ENCODE assay signal across 21 cellular contexts in the genomic region with DNA sequence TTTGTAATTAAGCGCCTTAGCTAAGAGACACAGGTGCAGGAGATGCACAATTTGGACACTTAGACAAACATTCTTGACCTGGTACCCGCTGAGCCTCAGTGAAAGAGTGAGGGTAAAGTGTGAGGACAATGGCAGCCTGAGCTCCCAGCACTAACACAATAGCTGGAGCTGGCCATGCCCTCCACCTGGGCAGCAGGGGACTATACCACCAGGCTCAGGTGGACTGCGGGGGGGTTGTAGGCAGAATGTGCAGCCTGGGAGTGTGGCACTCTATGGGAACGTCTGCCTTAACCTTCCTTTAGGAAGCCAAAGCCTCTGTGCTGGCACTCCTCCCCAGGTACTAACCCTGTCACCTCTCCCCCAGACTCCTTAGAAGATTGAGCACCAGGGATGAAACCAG. TPM values are rescaled to one million over a fixed set of nuclear protein-coding genes. Genes with fewer than 3 reads are reported as not detected.
DNase-seq lines count a peak whose midpoint lies in the region; ATAC-seq and TF ChIP-seq lines count a peak whose summit lies in the region.
"Had no signal": no experiment of that assay in that cellular context is flagged by ENCODE, and none has a peak within 500 bp of the region (broad histone marks: within the 10 kb centered on the region; RNA-seq: fewer than 3 reads in every experiment).

No MANE protein-coding gene starts in this region.

- H3K23ac ChIP-seq in trophoblast cell (ENCODE audit: low read length): peak overlapping the region; percentile 86

- no peak overlapping the region for H2BK5ac ChIP-seq in trophoblast cell (ENCODE audit: low read depth, low read length, poor library complexity)

- peak; percentile 30 for DNase-seq in COR-L47 (lab: John Stamatoyannopoulos, UW)
- DNase-seq in NCI-H146 (lab: John Stamatoyannopoulos, UW): peak; percentile 98
- DNase-seq in NCI-H748 treated with DMSO at 0.1 percent for 48 hours (lab: John Stamatoyannopoulos, UW): peak; percentile 32
- no peak for DNase-seq in trophoblast cell
- no peak for DNase-seq in activated CD8-positive, alpha-beta memory T cell treated with anti-CD3 and anti-CD28 coated beads, Interleukin-2, amount 50 U/mL, for 48 hours
- DNase-seq in posterior vena cava (ENCODE audit: low spot score): no peak
- no peak for DNase-seq in left ventricle myocardium inferior
- DNase-seq: 8988T; Calu3; CD4-positive, alpha-beta memory T cell; DND-41; EL; GM23248; HCEC 1CT had no signal

- H3K79me2 ChIP-seq in trophoblast cell (ENCODE audit: control insufficient read depth, insufficient read depth, low read length, poor library complexity): no peaks in the 10 kb centered on the region

- H3K27me3 ChIP-seq in trophoblast cell (ENCODE audit: insufficient read depth, low read length) (no peaks in the 10 kb centered on the region), left ventricle myocardium inferior (ENCODE audit: low read depth) (no peaks in the 10 kb centered on the region)
- H3K27me3 ChIP-seq: BLaER1 had no signal

- H3K4ac ChIP-seq in trophoblast cell (ENCODE audit: low read depth, low read length): no peak overlapping the region

- H3K36me3 ChIP-seq in trophoblast cell (ENCODE audit: control insufficient read depth in 1 of 2, insufficient read depth in 2 of 2, low read length in 2 of 2) (no peaks in the 10 kb centered on the region), left ventricle myocardium inferior (no peaks in the 10 kb centered on the region)
- H3K36me3 ChIP-seq: BLaER1 had no signal

- no peaks in the 10 kb centered on the region for H3K4me1 ChIP-seq in trophoblast cell (ENCODE audit: control insufficient read depth in 1 of 2, insufficient read depth in 2 of 2, low read length in 2 of 2)
- H3K4me1 ChIP-seq in left ventricle myocardium inferior: peaks cover 31% of the 10 kb centered on the region

- no peak overlapping the region for H2BK120ac ChIP-seq in trophoblast cell (ENCODE audit: insufficient read depth, low read length, poor library complexity)

- H3K27ac ChIP-seq in trophoblast cell (ENCODE audit: low read depth, low read length) (no peak overlapping the region), left ventricle myocardium inferior (replicated peaks) (no peak overlapping the region)
- H3K27ac ChIP-seq: BLaER1, GM23248 had no signal

- no CpG with 5 or more reads among the region's 4 CpGs for WGBS in trophoblast cell (ENCODE audit: extremely low coverage, insufficient coverage, insufficient read length)

- H3K9ac ChIP-seq in trophoblast cell (ENCODE audit: low read length): peak overlapping the region; percentile 18
- H3K9ac ChIP-seq: BLaER1, GM23248 had no signal

- no peak overlapping the region for H4K91ac ChIP-seq in trophoblast cell (ENCODE audit: low read depth, low read length)

- H2BK12ac ChIP-seq in trophoblast cell (ENCODE audit: low read length): no peak overlapping the region

- H2AK5ac ChIP-seq in trophoblast cell (ENCODE audit: low read length): no peak overlapping the region

- H3K4me3 ChIP-seq in trophoblast cell (ENCODE audit: low read depth, low read length) (no peak overlapping the region), left ventricle myocardium inferior (no peak overlapping the region)
- H3K4me3 ChIP-seq: BLaER1, GM12878, GM23248 had no signal

- H4K8ac ChIP-seq in trophoblast cell (ENCODE audit: low read depth, low read length): no peak overlapping the region

- no peak for TF ChIP-seq CTCF in left ventricle myocardium inferior (IDR thresholded peaks at IDR 0.05; ENCODE audit: borderline replicate concordance)

- no peak overlapping the region for H3K18ac ChIP-seq in trophoblast cell (ENCODE audit: low read length)

- no peaks in the 10 kb centered on the region for H3K79me1 ChIP-seq in trophoblast cell (ENCODE audit: low read length)

- intact Hi-C loops in posterior vena cava (cut with DNase I) (no loop called here), left ventricle myocardium inferior (cut with micrococcal nuclease) (no loop called here)

- H4K12ac ChIP-seq in trophoblast cell (ENCODE audit: low read depth, low read length): no peak overlapping the region

- no peak for ATAC-seq in GM19324 (IDR thresholded peaks at IDR 0.05; ENCODE audit: low FRiP score, unreplicated experiment)
- ATAC-seq: GM12878 had no signal

- no peak overlapping the region for H3K14ac ChIP-seq in trophoblast cell (ENCODE audit: low read length)

- H2AFZ ChIP-seq in trophoblast cell (ENCODE audit: insufficient read depth, low read length, poor library complexity): no peak overlapping the region
- H2AFZ ChIP-seq: GM23248 had no signal

- H3K9me3 ChIP-seq in trophoblast cell (ENCODE audit: insufficient read depth, low read depth, low read length) (no peaks in the 10 kb centered on the region), left ventricle myocardium inferior (replicated peaks) (no peaks in the 10 kb centered on the region)
- H3K9me3 ChIP-seq: BLaER1 had no signal

- H3K4me2 ChIP-seq in trophoblast cell (ENCODE audit: low read length): no peak overlapping the region
- H3K4me2 ChIP-seq: BLaER1 had no signal

RNA-seq across cellular contexts. Expression of gene PRKN, which starts 23.6 kb away (rescaled TPM):
- 0.71 and 0.97 TPM in 2 replicates for polyA plus RNA-seq in trophoblast cell (2013)
- total RNA-seq in posterior vena cava (1 to 10 TPM; 7.6 to 7.9 TPM), left ventricle myocardium inferior (25.5 TPM)
- polyA plus RNA-seq: AG04450 had no signal

RNA-seq across cellular contexts. Expression of gene PACRG, which starts 23.8 kb away (rescaled TPM):
- 0.08 and 0.18 TPM in 2 replicates for polyA plus RNA-seq in trophoblast cell (2013)
- total RNA-seq in posterior vena cava: 1 to 10 TPM in 1 of 2 donors, under 1 TPM in 1; 0.14 to 3.9 TPM
- total RNA-seq in left ventricle myocardium inferior: 10.5 TPM
- total RNA-seq: A673, G401, GM12878, GM23248 had no signal
- polyA plus RNA-seq: AG04450, CD14-positive monocyte, GM12878, GM23248 had no signal

Comparison
In these comparisons a context has a peak if more than half of its experiments do, and no peak if none do; other contexts are left out.
1. DNase-seq: peak in COR-L47 (single experiment), NCI-H146 (single experiment) and NCI-H748 treated with DMSO at 0.1 percent for 48 hours (single experiment); none in trophoblast cell (0 of 2), activated CD8-positive, alpha-beta memory T cell treated with anti-CD3 and anti-CD28 coated beads, Interleukin-2, amount 50 U/mL, for 48 hours (single experiment), posterior vena cava (single experiment) and left ventricle myocardium inferior (single experiment).